Comparison of ENCODE assay signal across 1 cellular context in genomic region chr17:28812980-28813377, GRCh38.
TF ChIP-seq lines count a peak whose summit lies in the region.

No MANE protein-coding gene starts in this region.

TF ChIP-seq in HepG2, 621 proteins besides CTCF, POLR2A, EP300 and RAD21 (continued from another document):
- TF ChIP-seq ZNF574 (CRISPR knock-in tag; IDR thresholded peaks at IDR 0.05), result no peak
- no peak for TF ChIP-seq ZNF558 (CRISPR knock-in tag; IDR thresholded peaks at IDR 0.05; ENCODE audit: borderline replicate concordance)
- no peak for TF ChIP-seq DDIT3 (CRISPR knock-in tag; IDR thresholded peaks at IDR 0.05)
- TF ChIP-seq ZMYM3 (CRISPR knock-in tag; IDR thresholded peaks at IDR 0.05), result no peak
- no peak for TF ChIP-seq ZNF276 (CRISPR knock-in tag; IDR thresholded peaks at IDR 0.05; ENCODE audit: low read depth)
- TF ChIP-seq HNF4G (IDR thresholded peaks at IDR 0.05; ENCODE audit: borderline replicate concordance, low read depth, low read length), result no peak
- no peak for TF ChIP-seq HNF4G (CRISPR knock-in tag; IDR thresholded peaks at IDR 0.05; ENCODE audit: borderline replicate concordance, low read depth)
- TF ChIP-seq FOXM1 (CRISPR knock-in tag; IDR thresholded peaks at IDR 0.05), result no peak
- no peak for TF ChIP-seq EEA1 (CRISPR knock-in tag; IDR thresholded peaks at IDR 0.05; ENCODE audit: borderline replicate concordance)
- TF ChIP-seq NFRKB (IDR thresholded peaks at IDR 0.05), result no peak
- TF ChIP-seq HDAC2 (CRISPR knock-in tag; IDR thresholded peaks at IDR 0.05), result no peak
- no peak for TF ChIP-seq FOXA1 (IDR thresholded peaks at IDR 0.05)
- TF ChIP-seq FOXA1 (CRISPR knock-in tag; IDR thresholded peaks at IDR 0.05), result no peak
- no peak for TF ChIP-seq ZNF451 (CRISPR knock-in tag; IDR thresholded peaks at IDR 0.05)
- TF ChIP-seq EED (CRISPR knock-in tag; IDR thresholded peaks at IDR 0.05), result no peak
- TF ChIP-seq SIN3A (IDR thresholded peaks at IDR 0.05; ENCODE audit: borderline replicate concordance, low read depth, low read length), result no peak
- no peak for TF ChIP-seq THYN1 (CRISPR knock-in tag; IDR thresholded peaks at IDR 0.05; ENCODE audit: borderline replicate concordance, low read depth)
- no peak for TF ChIP-seq ZNF296 (CRISPR knock-in tag; conservative IDR thresholded peaks at IDR 0.05)
- TF ChIP-seq BCL3 (CRISPR knock-in tag; IDR thresholded peaks at IDR 0.05), result no peak
- no peak for TF ChIP-seq ATF5 (CRISPR knock-in tag; IDR thresholded peaks at IDR 0.05; ENCODE audit: low read depth)
- TF ChIP-seq ZNF784 (CRISPR knock-in tag; IDR thresholded peaks at IDR 0.05; ENCODE audit: borderline replicate concordance), result no peak
